Comparison of ENCODE assay signal across 8 cellular contexts in the genomic region with DNA sequence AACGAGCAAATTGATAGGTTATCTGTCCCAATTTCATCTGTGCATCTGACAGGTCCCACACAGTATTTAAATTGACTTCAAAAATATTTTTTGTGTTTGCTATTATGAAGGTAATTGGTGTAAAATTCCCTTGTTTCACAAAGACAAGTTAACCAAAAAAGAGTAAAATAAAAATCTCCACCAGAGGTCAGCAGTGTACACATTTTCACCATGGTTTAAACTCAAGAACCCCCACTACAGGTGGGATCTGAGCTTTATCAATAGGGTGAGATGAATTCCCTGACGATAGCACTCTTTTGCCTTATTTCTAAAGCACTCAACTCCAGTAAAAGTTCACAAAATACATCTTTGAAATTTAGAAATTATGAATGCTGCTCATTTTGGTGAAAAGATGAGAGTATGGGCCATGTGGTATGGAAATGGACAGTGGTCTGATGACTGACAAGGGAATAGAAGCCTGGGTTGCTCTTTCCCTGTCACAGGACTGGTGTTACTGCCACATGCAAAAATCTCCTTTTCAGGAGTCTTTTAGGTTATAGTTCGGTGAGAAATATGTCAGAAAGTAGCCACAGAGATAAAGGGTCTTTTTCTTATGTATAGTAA.
A peak's percentile ranks its signal among the peaks of the same experiment; 100 is the strongest.
DNase-seq lines count a peak whose midpoint lies in the region; ATAC-seq, FAIRE-seq and TF ChIP-seq lines count a peak whose summit lies in the region.

No MANE protein-coding gene starts in this region.

- no peak for TF ChIP-seq POLR2A in GM12878 (IDR thresholded peaks at IDR 0.05; ENCODE audit: low read depth, low read length)

- ATAC-seq in HG02623 (IDR thresholded peaks at IDR 0.05; ENCODE audit: unreplicated experiment), result peak; percentile 86
- peak; percentile 91 for ATAC-seq in GM12878
- peak; percentile 67 for ATAC-seq in memory B cell (ENCODE audit: low read depth)

- no peaks in the 10 kb centered on the region for H4K20me1 ChIP-seq in GM12878 (ENCODE audit: control insufficient read depth, insufficient read depth)

- H3K36me3 Mint-ChIP-seq in memory B cell, result no peaks in the 10 kb centered on the region

- no peak for TF ChIP-seq EP300 in GM12878 (IDR thresholded peaks at IDR 0.05; ENCODE audit: borderline replicate concordance in 1 of 2, control insufficient read depth in 1 of 2, low read depth in 2 of 2, low read length in 2 of 2)

- peak; percentile 71 for TF ChIP-seq RAD21 in GM12878 (IDR thresholded peaks at IDR 0.05; ENCODE audit: insufficient read depth, low read depth, low read length)

- no TSS peak for BruUV-seq in GM12878 (replicated peaks; lab: Mats Ljungman, UMichigan)

- H3K9ac ChIP-seq in GM12878 (ENCODE audit: control insufficient read depth, insufficient read depth, low read length), result no peak overlapping the region

- H3K4me1 ChIP-seq in left ventricle myocardium inferior (no peaks in the 10 kb centered on the region), right atrium auricular region (no peaks in the 10 kb centered on the region), GM12878 (ENCODE audit: control insufficient read depth, insufficient read depth, low read length) (no peaks in the 10 kb centered on the region)

- no peak overlapping the region for H3K4me3 ChIP-seq in left ventricle myocardium inferior
- H3K4me3 ChIP-seq in right atrium auricular region, result no peak overlapping the region
- no peak overlapping the region for H3K4me3 ChIP-seq in GM12878

- intact Hi-C loops in left ventricle myocardium inferior (cut with micrococcal nuclease), result no loop called here
- intact Hi-C loops in GM12878 (cut with micrococcal nuclease; ENCODE audit: unreplicated experiment), result loop anchor here (2.0 to 10.0 kb wide), 6 partner anchors 21 to 1054 kb away; no protein-coding TSS in a partner anchor

- RAD21 ChIA-PET in GM12878 (lab: Charles Lee; ENCODE audit: unreplicated experiment), result interaction anchor here (0.8 to 3.2 kb wide), 19 partner anchors 10 to 1716 kb away, joined by 3 to 18 read pairs (median 4); no protein-coding TSS in a partner anchor

- no peak overlapping the region for H3K4me3 Mint-ChIP-seq in memory B cell

- no peak overlapping the region for H3K4me2 ChIP-seq in GM12878 (ENCODE audit: control insufficient read depth, insufficient read depth)

- H3K27me3 ChIP-seq in left ventricle myocardium inferior (ENCODE audit: low read depth), result no peaks in the 10 kb centered on the region
- H3K27me3 ChIP-seq in right atrium auricular region, result no peaks in the 10 kb centered on the region
- no peaks in the 10 kb centered on the region for H3K27me3 ChIP-seq in GM12878 (replicated peaks in 1 of 2; ENCODE audit: control insufficient read depth in 2 of 2, insufficient read depth in 2 of 2, low read length in 1 of 2)

- H3K27ac ChIP-seq in left ventricle myocardium inferior (replicated peaks), result no peak overlapping the region
- H3K27ac ChIP-seq in right atrium auricular region, result no peak overlapping the region
- H3K27ac ChIP-seq in GM12878 (ENCODE audit: control insufficient read depth, insufficient read depth), result no peak overlapping the region

- no peak overlapping the region for H2AFZ ChIP-seq in GM12878 (ENCODE audit: control insufficient read depth, low read depth, low read length)

- H3K79me2 ChIP-seq in GM12878 (ENCODE audit: control insufficient read depth, insufficient read depth, low read length), result no peaks in the 10 kb centered on the region

- SMC1A ChIA-PET in GM12878 (lab: Charles Lee; ENCODE audit: uncharacterized antibody, unreplicated experiment), result interaction anchor here (0.7 to 3.5 kb wide), 21 partner anchors 10 to 1342 kb away, joined by 3 to 38 read pairs (median 3); no protein-coding TSS in a partner anchor

- CTCF ChIA-PET in GM12878 (lab: Yijun Ruan, JAX), result interaction anchor here (0.6 to 4.1 kb wide), 48 partner anchors 8 to 1716 kb away, joined by 3 to 58 read pairs (median 4); no protein-coding TSS in a partner anchor

- in situ Hi-C loops in GM12878 (cut with MboI), result loop anchor here (25.0 kb wide), 1 partner anchor 1049 kb away; no protein-coding TSS in a partner anchor

- no peaks in the 10 kb centered on the region for H3K36me3 ChIP-seq in left ventricle myocardium inferior
- H3K36me3 ChIP-seq in right atrium auricular region, result no peaks in the 10 kb centered on the region
- no peaks in the 10 kb centered on the region for H3K36me3 ChIP-seq in GM12878 (ENCODE audit: control insufficient read depth in 2 of 2, insufficient read depth in 2 of 2, low read length in 1 of 2)

- H3K9me3 Mint-ChIP-seq in memory B cell, result no peaks in the 10 kb centered on the region

- peak; percentile 64 for TF ChIP-seq CTCF in left ventricle myocardium inferior (IDR thresholded peaks at IDR 0.05; ENCODE audit: borderline replicate concordance)
- TF ChIP-seq CTCF in right atrium auricular region (IDR thresholded peaks at IDR 0.05), result peak in 1 of 2 donors; percentile 67
- TF ChIP-seq CTCF in GM12878 (IDR thresholded peaks at IDR 0.05 in 2 of 3, conservative IDR thresholded peaks at IDR 0.05 in 1 of 3; ENCODE audit: control insufficient read depth in 2 of 3, extremely low read depth in 1 of 3, insufficient read depth in 1 of 3, low read depth in 3 of 3, low read length in 3 of 3), result peak; percentile 38 to 63 (median 57); a peak in 5 of 6 replicates

- H3K4me1 Mint-ChIP-seq in memory B cell, result no peaks in the 10 kb centered on the region

- POLR2A ChIA-PET in GM12878 (lab: Charles Lee), result no interaction called here

- H3K27me3 Mint-ChIP-seq in memory B cell, result no peaks in the 10 kb centered on the region

- DNase-seq in left ventricle myocardium inferior (no peak), right atrium auricular region (ENCODE audit: low spot score) (no peak), NCI-H128 (lab: John Stamatoyannopoulos, UW; ENCODE audit: unreplicated experiment) (peak; percentile 50), GM12878 (ENCODE audit: low read depth, low spot score) (no peak), memory B cell (ENCODE audit: low spot score in 2 of 2) (peak in 1 of 2 donors; percentile 38)
- DNase-seq in activated CD4-positive, alpha-beta T cell treated with anti-CD3 and anti-CD28 coated beads for 48 hours, result no peak
- no peak for DNase-seq in NK-92 treated with Interleukin-12 subunit alpha and Interleukin-12 subunit beta, amount 100 ng/mL, for 24 hours (lab: John Stamatoyannopoulos, UW)

- FAIRE-seq in GM12878 (lab: Jason Lieb, UNC), result no peak

- peaks cover 9% of the 10 kb centered on the region for H3K9me3 ChIP-seq in left ventricle myocardium inferior (replicated peaks)
- no peaks in the 10 kb centered on the region for H3K9me3 ChIP-seq in right atrium auricular region
- no peaks in the 10 kb centered on the region; the same call in 2 of the 3 replicates for H3K9me3 ChIP-seq in GM12878 (replicated peaks; ENCODE audit: control insufficient read depth, insufficient read depth, low read length)

- no peak overlapping the region for H3K27ac Mint-ChIP-seq in memory B cell

- WGBS in GM12878 (ENCODE audit: insufficient coverage, insufficient replicate concordance, low lambda C conversion rate, missing lambda C conversion rate), result 20% methylated on average over 3 of the region's 3 CpGs

TF ChIP-seq in GM12878, 131 proteins besides CTCF, POLR2A, EP300 and RAD21:
- TF ChIP-seq, protein P1, sequence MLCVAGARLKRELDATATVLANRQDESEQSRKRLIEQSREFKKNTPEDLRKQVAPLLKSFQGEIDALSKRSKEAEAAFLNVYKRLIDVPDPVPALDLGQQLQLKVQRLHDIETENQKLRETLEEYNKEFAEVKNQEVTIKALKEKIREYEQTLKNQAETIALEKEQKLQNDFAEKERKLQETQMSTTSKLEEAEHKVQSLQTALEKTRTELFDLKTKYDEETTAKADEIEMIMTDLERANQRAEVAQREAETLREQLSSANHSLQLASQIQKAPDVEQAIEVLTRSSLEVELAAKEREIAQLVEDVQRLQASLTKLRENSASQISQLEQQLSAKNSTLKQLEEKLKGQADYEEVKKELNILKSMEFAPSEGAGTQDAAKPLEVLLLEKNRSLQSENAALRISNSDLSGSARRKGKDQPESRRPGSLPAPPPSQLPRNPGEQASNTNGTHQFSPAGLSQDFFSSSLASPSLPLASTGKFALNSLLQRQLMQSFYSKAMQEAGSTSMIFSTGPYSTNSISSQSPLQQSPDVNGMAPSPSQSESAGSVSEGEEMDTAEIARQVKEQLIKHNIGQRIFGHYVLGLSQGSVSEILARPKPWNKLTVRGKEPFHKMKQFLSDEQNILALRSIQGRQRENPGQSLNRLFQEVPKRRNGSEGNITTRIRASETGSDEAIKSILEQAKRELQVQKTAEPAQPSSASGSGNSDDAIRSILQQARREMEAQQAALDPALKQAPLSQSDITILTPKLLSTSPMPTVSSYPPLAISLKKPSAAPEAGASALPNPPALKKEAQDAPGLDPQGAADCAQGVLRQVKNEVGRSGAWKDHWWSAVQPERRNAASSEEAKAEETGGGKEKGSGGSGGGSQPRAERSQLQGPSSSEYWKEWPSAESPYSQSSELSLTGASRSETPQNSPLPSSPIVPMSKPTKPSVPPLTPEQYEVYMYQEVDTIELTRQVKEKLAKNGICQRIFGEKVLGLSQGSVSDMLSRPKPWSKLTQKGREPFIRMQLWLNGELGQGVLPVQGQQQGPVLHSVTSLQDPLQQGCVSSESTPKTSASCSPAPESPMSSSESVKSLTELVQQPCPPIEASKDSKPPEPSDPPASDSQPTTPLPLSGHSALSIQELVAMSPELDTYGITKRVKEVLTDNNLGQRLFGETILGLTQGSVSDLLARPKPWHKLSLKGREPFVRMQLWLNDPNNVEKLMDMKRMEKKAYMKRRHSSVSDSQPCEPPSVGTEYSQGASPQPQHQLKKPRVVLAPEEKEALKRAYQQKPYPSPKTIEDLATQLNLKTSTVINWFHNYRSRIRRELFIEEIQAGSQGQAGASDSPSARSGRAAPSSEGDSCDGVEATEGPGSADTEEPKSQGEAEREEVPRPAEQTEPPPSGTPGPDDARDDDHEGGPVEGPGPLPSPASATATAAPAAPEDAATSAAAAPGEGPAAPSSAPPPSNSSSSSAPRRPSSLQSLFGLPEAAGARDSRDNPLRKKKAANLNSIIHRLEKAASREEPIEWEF (IDR thresholded peaks at IDR 0.05; ENCODE audit: insufficient replicate concordance, low read depth, low read length), result no peak
- peak; percentile 52; the same call in 1 of the 2 replicates for TF ChIP-seq SMC3 (IDR thresholded peaks at IDR 0.05; ENCODE audit: borderline replicate concordance, low read length)
TF ChIP-seq in GM12878: peak in this region for 1.
